Comparison of ENCODE assay signal across 8 cellular contexts in the genomic region with DNA sequence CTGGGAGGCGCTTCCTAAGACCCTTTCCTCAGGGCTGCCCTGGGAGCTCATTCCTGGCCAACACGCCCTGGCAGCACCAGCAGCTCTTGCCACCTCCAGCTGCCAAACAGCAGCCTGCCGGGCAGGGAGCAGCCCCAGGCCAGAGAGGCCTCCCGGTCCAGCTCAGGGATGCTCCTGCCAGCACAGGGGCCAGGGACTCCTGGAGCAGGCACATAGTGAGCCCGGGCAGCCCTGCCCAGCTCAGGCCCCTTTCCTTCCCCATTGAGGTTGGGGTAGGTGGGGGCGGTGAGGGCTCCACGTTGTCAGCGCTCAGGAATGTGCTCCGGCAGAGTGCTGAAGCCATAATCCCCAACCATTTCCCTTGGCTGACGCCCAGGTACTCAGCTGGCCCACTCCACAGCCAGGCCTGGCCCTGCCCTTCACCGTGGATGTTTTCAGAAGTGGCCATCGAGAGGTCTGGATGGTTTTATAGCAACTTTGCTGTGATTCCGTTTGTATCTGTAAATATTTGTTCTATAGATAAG. TPM values are rescaled to one million over a fixed set of nuclear protein-coding genes. Genes with fewer than 3 reads are reported as not detected.
DNase-seq lines count a peak whose midpoint lies in the region; ATAC-seq and TF ChIP-seq lines count a peak whose summit lies in the region.

No MANE protein-coding gene starts in this region.

- no peak overlapping the region for H3K4me2 ChIP-seq in MM.1S (ENCODE audit: low read depth, low read length)

- H3K27me3 ChIP-seq in left lung: no peaks in the 10 kb centered on the region
- no peaks in the 10 kb centered on the region for H3K27me3 ChIP-seq in MM.1S (replicated peaks; ENCODE audit: insufficient read depth, low read length)
- no peaks in the 10 kb centered on the region for H3K27me3 ChIP-seq in BE2C

- WGBS in urinary bladder: 12% methylated on average over 13 of the region's 13 CpGs

- no peaks in the 10 kb centered on the region for H3K27me3 Mint-ChIP-seq in MCF 10A (ENCODE audit: insufficient read depth, unreplicated experiment)

- H3K4me1 ChIP-seq in left lung (peaks cover 14 to 48% of the 10 kb centered on the region in 2 donors), urinary bladder (ENCODE audit: insufficient read depth) (peaks cover 3% of the 10 kb centered on the region), MM.1S (ENCODE audit: low read length) (no peaks in the 10 kb centered on the region), BE2C (no peaks in the 10 kb centered on the region)

- no peaks in the 10 kb centered on the region for H4K20me1 ChIP-seq in MM.1S (ENCODE audit: insufficient read depth, low read length)

- TSS peak; percentile 7 for BruUV-seq in MCF 10A (replicated peaks; lab: Mats Ljungman, UMichigan)

- DNase-seq in activated CD8-positive, alpha-beta memory T cell treated with anti-CD3 and anti-CD28 coated beads, Interleukin-2, amount 50 U/mL, for 48 hours: peak; percentile 56
- no peak for DNase-seq in activated CD8-positive, alpha-beta memory T cell treated with anti-CD3 and anti-CD28 coated beads, Interleukin-2, amount 50 U/mL, for 4 hours
- DNase-seq in MCF 10A (ENCODE audit: unreplicated experiment) (peak; percentile 92), left lung (peak; percentile 89 to 90), MM.1S (no peak), BE2C (no peak)

- peak overlapping the region; percentile 77 to 79 for H3K27ac ChIP-seq in left lung
- H3K27ac ChIP-seq in urinary bladder (ENCODE audit: low read depth): peak overlapping the region; percentile 79
- H3K27ac ChIP-seq in MM.1S (ENCODE audit: low read length): no peak overlapping the region

- H3K9me3 ChIP-seq in left lung (no peaks in the 10 kb centered on the region), MM.1S (replicated peaks; ENCODE audit: insufficient read depth, low read length) (no peaks in the 10 kb centered on the region), BE2C (no peaks in the 10 kb centered on the region)

- H3K4me3 ChIP-seq in left lung: no peak overlapping the region
- no peak overlapping the region for H3K4me3 ChIP-seq in urinary bladder (ENCODE audit: low read depth, low read length)
- no peak overlapping the region for H3K4me3 ChIP-seq in MM.1S (ENCODE audit: low read length)
- no peak overlapping the region for H3K4me3 ChIP-seq in BE2C (ENCODE audit: low read depth, low read length)

- peak overlapping the region; percentile 73 for H3K27ac Mint-ChIP-seq in MCF 10A (ENCODE audit: low read depth, unreplicated experiment)

- CTCF ChIA-PET in MCF 10A (lab: Yijun Ruan, JAX): interaction anchor here (0.6 to 0.7 kb wide), 5 partner anchors 9 to 213 kb away, joined by 3 to 5 read pairs (median 3); no protein-coding TSS in a partner anchor

- H3K9me3 Mint-ChIP-seq in MCF 10A (ENCODE audit: unreplicated experiment): no peaks in the 10 kb centered on the region

- H3K36me3 ChIP-seq in left lung (peaks cover 0 to 99% of the 10 kb centered on the region in 2 donors), urinary bladder (ENCODE audit: insufficient read depth) (no peaks in the 10 kb centered on the region), MM.1S (replicated peaks; ENCODE audit: insufficient read depth, low read length) (peaks cover 10% of the 10 kb centered on the region), BE2C (peaks cover 31% of the 10 kb centered on the region)

- peaks cover 21% of the 10 kb centered on the region for H3K4me1 Mint-ChIP-seq in MCF 10A (ENCODE audit: insufficient read depth, unreplicated experiment)

- intact Hi-C loops in MCF 10A (cut with micrococcal nuclease) (no loop called here), left lung (cut with DNase I) (no loop called here)

- no peak overlapping the region for H3K9ac ChIP-seq in MM.1S (ENCODE audit: low read length)

- no peaks in the 10 kb centered on the region for H3F3A ChIP-seq in MM.1S (ENCODE audit: insufficient read depth, low read length)

- no peak for TF ChIP-seq CTCF in MCF 10A (IDR thresholded peaks at IDR 0.05; ENCODE audit: unreplicated experiment)
- TF ChIP-seq CTCF in left lung (IDR thresholded peaks at IDR 0.05): no peak
- TF ChIP-seq CTCF in MM.1S (IDR thresholded peaks at IDR 0.05; ENCODE audit: low read length): no peak
- no peak for TF ChIP-seq CTCF in BE2C (IDR thresholded peaks at IDR 0.05; ENCODE audit: low read depth, low read length)

- no peaks in the 10 kb centered on the region for H3K9me2 ChIP-seq in MM.1S (replicated peaks; ENCODE audit: insufficient read depth, low read length)

- H3K79me2 ChIP-seq in MM.1S (ENCODE audit: low read length): no peaks in the 10 kb centered on the region

- POLR2A ChIA-PET in MCF 10A (lab: Yijun Ruan, JAX): interaction anchor here (0.7 to 2.3 kb wide), 6 partner anchors 10 to 352 kb away, joined by 3 to 24 read pairs (median 3); partner anchors contain the start of gene PSMC3

- no peak overlapping the region for H2AFZ ChIP-seq in MM.1S (ENCODE audit: low read length)

- H3K4me3 Mint-ChIP-seq in MCF 10A (ENCODE audit: unreplicated experiment): peak overlapping the region; percentile 23

- H3K36me3 Mint-ChIP-seq in MCF 10A (ENCODE audit: insufficient read depth, unreplicated experiment): peaks cover 75% of the 10 kb centered on the region

- ATAC-seq in left lung: peak; percentile 90
- no peak for ATAC-seq in GM19328 (IDR thresholded peaks at IDR 0.05; ENCODE audit: unreplicated experiment)

RNA-seq across cellular contexts. Expression of gene SLC39A13, which starts 7.6 kb away (rescaled TPM):
- total RNA-seq in MCF 10A (2022) (56.2 and 56.5 TPM in 2 replicates), left lung (10 to 100 TPM; 60.1 to 66.1 TPM), urinary bladder (30.3 TPM)
- polyA plus RNA-seq in urinary bladder: 73.9 TPM
- polyA plus RNA-seq in BE2C (2012; ENCODE audit: insufficient read depth, insufficient read length, low read depth): 41.0 TPM

RNA-seq across cellular contexts. Expression of gene PSMC3, which starts 10.2 kb away (rescaled TPM):
- total RNA-seq in MCF 10A (2022) (162 and 194 TPM in 2 replicates), left lung (100 to 1,000 TPM in 1 of 2 donors, 10 to 100 TPM in 1; 86.7 to 133 TPM), urinary bladder (60.1 TPM)
- polyA plus RNA-seq in urinary bladder: 177 TPM
- 230 TPM for polyA plus RNA-seq in BE2C (2012; ENCODE audit: insufficient read depth, insufficient read length, low read depth)

RNA-seq across cellular contexts. Expression of gene RAPSN, which starts 32.9 kb away (rescaled TPM):
- 0.51 and 0.64 TPM in 2 replicates for total RNA-seq in MCF 10A (2022)
- 1 to 10 TPM in 1 of 2 donors, under 1 TPM in 1; 0.79 to 1.0 TPM for total RNA-seq in left lung
- total RNA-seq in urinary bladder: 3.0 TPM
- polyA plus RNA-seq in urinary bladder: 0.05 TPM
- not detected for polyA plus RNA-seq in BE2C (2012; ENCODE audit: insufficient read depth, insufficient read length, low read depth)

RNA-seq across cellular contexts. Expression of gene SPI1, which starts 37.7 kb away (rescaled TPM):
- total RNA-seq in MCF 10A (2022) (not detected in 2 replicates), left lung (100 to 1,000 TPM in 1 of 2 donors, 10 to 100 TPM in 1; 75.6 to 194 TPM), urinary bladder (5.2 TPM)
- polyA plus RNA-seq in urinary bladder: 21.0 TPM
- polyA plus RNA-seq in BE2C (2012; ENCODE audit: insufficient read depth, insufficient read length, low read depth): 0.63 TPM

Comparison
In these comparisons a context has a peak if more than half of its experiments do, and no peak if none do; other contexts are left out.
1. DNase-seq: peak in activated CD8-positive, alpha-beta memory T cell treated with anti-CD3 and anti-CD28 coated beads, Interleukin-2, amount 50 U/mL, for 48 hours (single experiment), MCF 10A (single experiment) and left lung (2 of 2); none in activated CD8-positive, alpha-beta memory T cell treated with anti-CD3 and anti-CD28 coated beads, Interleukin-2, amount 50 U/mL, for 4 hours (single experiment), MM.1S (single experiment) and BE2C (single experiment).